ENCODE assay signal across 1 cellular context in genomic region chr2:101418704-101419663, GRCh38.
A peak's percentile ranks its signal among the peaks of the same experiment; 100 is the strongest.
TF ChIP-seq lines count a peak whose summit lies in the region.

No MANE protein-coding gene starts in this region.

TF ChIP-seq in HepG2, 621 proteins besides CTCF, POLR2A, EP300 and RAD21 (continued from another document and continues in another):
- TF ChIP-seq ZNF639 (CRISPR knock-in tag; conservative IDR thresholded peaks at IDR 0.05) (no peak), TGIF2 (CRISPR knock-in tag; IDR thresholded peaks at IDR 0.05) (no peak), POGK (CRISPR knock-in tag; conservative IDR thresholded peaks at IDR 0.05) (no peak), TOPORS (CRISPR knock-in tag; IDR thresholded peaks at IDR 0.05) (no peak), ETV5 (CRISPR knock-in tag; IDR thresholded peaks at IDR 0.05; ENCODE audit: borderline replicate concordance) (no peak; the same call in 1 of the 2 replicates), HINFP (CRISPR knock-in tag; IDR thresholded peaks at IDR 0.05; ENCODE audit: low read depth) (no peak), PAXIP1 (CRISPR knock-in tag; conservative IDR thresholded peaks at IDR 0.05) (0 out of 2 replicates have a peak, but pooled peaks have one; percentile 23), ZNF883 (CRISPR knock-in tag; IDR thresholded peaks at IDR 0.05; ENCODE audit: not compliant biosample characterization) (no peak), TRAFD1 (CRISPR knock-in tag; IDR thresholded peaks at IDR 0.05; ENCODE audit: borderline replicate concordance) (no peak), SRSF4 (IDR thresholded peaks at IDR 0.05; ENCODE audit: low read depth, low read length, poor library complexity, severe bottlenecking) (no peak), ZXDC (CRISPR knock-in tag; IDR thresholded peaks at IDR 0.05) (no peak), ZNF20 (CRISPR knock-in tag; IDR thresholded peaks at IDR 0.05) (no peak), ZNF101 (CRISPR knock-in tag; IDR thresholded peaks at IDR 0.05; ENCODE audit: borderline replicate concordance, low read depth) (no peak), RFXANK (CRISPR knock-in tag; IDR thresholded peaks at IDR 0.05) (0 out of 2 replicates have a peak, but pooled peaks have one; percentile 37), ZNF597 (CRISPR knock-in tag; IDR thresholded peaks at IDR 0.05) (no peak), KLF16 (CRISPR knock-in tag; IDR thresholded peaks at IDR 0.05) (peak in 1 of 2 experiments; percentile 68; a peak in 2 of 4 replicates), THAP7 (CRISPR knock-in tag; IDR thresholded peaks at IDR 0.05) (no peak), TP53 (CRISPR knock-in tag; conservative IDR thresholded peaks at IDR 0.05) (no peak), ETS1 (CRISPR knock-in tag; IDR thresholded peaks at IDR 0.05) (no peak), PCBP2 (optimal IDR thresholded peaks at IDR 0.05; ENCODE audit: low read depth, low read length, poor library complexity, severe bottlenecking) (no peak), TCF7L2 (IDR thresholded peaks at IDR 0.05; ENCODE audit: low read depth, low read length) (no peak), IKZF5 (CRISPR knock-in tag; IDR thresholded peaks at IDR 0.05) (peak; percentile 45; the same call in 1 of the 2 replicates), ZFP41 (CRISPR knock-in tag; IDR thresholded peaks at IDR 0.05; ENCODE audit: borderline replicate concordance) (no peak), NFYC (CRISPR knock-in tag; IDR thresholded peaks at IDR 0.05) (no peak), ZNF354B (CRISPR knock-in tag; IDR thresholded peaks at IDR 0.05) (no peak), FOXK2 (IDR thresholded peaks at IDR 0.05) (no peak), NR1H2 (CRISPR knock-in tag; IDR thresholded peaks at IDR 0.05; ENCODE audit: borderline replicate concordance, low read depth) (no peak), SP2 (CRISPR knock-in tag; IDR thresholded peaks at IDR 0.05) (no peak), ARID3A (IDR thresholded peaks at IDR 0.05; ENCODE audit: low read depth, low read length) (no peak), HES4 (CRISPR knock-in tag; IDR thresholded peaks at IDR 0.05; ENCODE audit: borderline replicate concordance) (no peak), MIXL1 (CRISPR knock-in tag; IDR thresholded peaks at IDR 0.05) (peak; percentile 64; the same call in 1 of the 2 replicates), TEAD2 (CRISPR knock-in tag; IDR thresholded peaks at IDR 0.05) (no peak), ZFP37 (CRISPR knock-in tag; IDR thresholded peaks at IDR 0.05; ENCODE audit: borderline replicate concordance) (no peak), ZNF274 (CRISPR knock-in tag; IDR thresholded peaks at IDR 0.05) (no peak), ZNF207 (IDR thresholded peaks at IDR 0.05; ENCODE audit: borderline replicate concordance) (no peak), ZNF34 (CRISPR knock-in tag; IDR thresholded peaks at IDR 0.05; ENCODE audit: borderline replicate concordance) (no peak), ZNF749 (CRISPR knock-in tag; IDR thresholded peaks at IDR 0.05; ENCODE audit: borderline replicate concordance) (no peak), RARG (CRISPR knock-in tag; IDR thresholded peaks at IDR 0.05; ENCODE audit: low read depth) (no peak), PPARG (CRISPR knock-in tag; conservative IDR thresholded peaks at IDR 0.05) (peak; percentile 94), ELK4 (CRISPR knock-in tag; IDR thresholded peaks at IDR 0.05; ENCODE audit: borderline replicate concordance) (no peak), ZNF567 (CRISPR knock-in tag; IDR thresholded peaks at IDR 0.05; ENCODE audit: borderline replicate concordance) (0 out of 2 replicates have a peak, but pooled peaks have one; percentile 36), NFATC3 (CRISPR knock-in tag; IDR thresholded peaks at IDR 0.05) (no peak)
